In the genomic region with DNA sequence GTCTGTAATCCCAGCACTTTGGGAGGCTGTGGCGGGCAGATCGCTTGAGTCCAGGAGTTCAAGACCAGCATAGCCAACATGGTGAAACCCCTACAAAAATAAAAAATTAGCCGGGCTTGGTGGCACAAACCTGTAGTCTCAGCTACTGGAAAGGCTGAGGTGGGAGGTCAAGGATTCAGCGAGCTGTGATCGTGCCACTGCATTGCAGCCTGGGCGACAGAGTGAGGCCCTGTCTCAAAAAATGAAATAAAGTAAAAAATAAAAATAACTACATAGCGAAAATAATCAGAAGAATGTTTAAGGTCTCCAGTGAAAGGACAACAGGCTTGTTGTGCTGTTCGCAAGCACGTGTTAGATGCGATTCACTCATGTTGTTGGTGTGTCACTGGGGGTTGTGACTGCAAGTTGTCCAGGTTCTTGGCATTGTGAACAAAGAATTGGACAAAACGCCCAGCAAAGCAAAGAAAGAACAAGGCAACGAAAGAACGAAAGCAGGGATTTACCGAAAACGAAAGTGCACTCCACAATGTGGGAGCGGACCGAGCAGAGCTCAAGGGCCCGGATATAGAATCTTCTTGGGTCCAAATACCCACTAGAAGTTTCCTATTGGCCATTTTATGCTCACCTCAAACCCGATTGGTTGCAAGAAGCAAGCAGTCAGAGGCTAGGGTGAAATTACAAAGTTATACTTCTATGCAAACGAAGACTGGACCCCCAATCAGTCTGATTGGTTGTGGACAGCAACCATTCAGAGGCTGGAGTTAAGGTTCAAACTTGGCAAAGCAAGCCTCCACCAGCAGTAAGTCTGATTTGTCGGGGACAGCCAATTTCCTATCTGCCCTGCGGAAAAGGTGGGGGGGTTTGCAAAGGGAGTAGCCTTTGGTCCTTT, we compare ENCODE assay signal across 8 cellular contexts. TPM values are rescaled to one million over a fixed set of nuclear protein-coding genes. Genes with fewer than 3 reads are reported as not detected.
A peak's percentile ranks its signal among the peaks of the same experiment; 100 is the strongest.
DNase-seq lines count a peak whose midpoint lies in the region; ATAC-seq and TF ChIP-seq lines count a peak whose summit lies in the region.

No MANE protein-coding gene starts in this region.

- H3K36me3 ChIP-seq in body of pancreas (replicated peaks in 1 of 2; ENCODE audit: insufficient read depth in 1 of 2, low read depth in 2 of 2) (no peaks in the 10 kb centered on the region), transverse colon (no peaks in the 10 kb centered on the region)

- ATAC-seq in GM21360 (IDR thresholded peaks at IDR 0.05; ENCODE audit: unreplicated experiment): peak; percentile 1
- ATAC-seq in body of pancreas: no peak
- ATAC-seq in GM18861 (IDR thresholded peaks at IDR 0.05; ENCODE audit: unreplicated experiment): no peak
- no peak for ATAC-seq in GM18520 (IDR thresholded peaks at IDR 0.05; ENCODE audit: unreplicated experiment)

- TF ChIP-seq EP300 in transverse colon (IDR thresholded peaks at IDR 0.05; ENCODE audit: low read depth): no peak

- H3K9me3 ChIP-seq in body of pancreas: no peaks in the 10 kb centered on the region
- H3K9me3 ChIP-seq in transverse colon: no peaks in the 10 kb centered on the region

- H3K27me3 ChIP-seq in body of pancreas (no peaks in the 10 kb centered on the region), transverse colon (no peaks in the 10 kb centered on the region)

- TF ChIP-seq CTCF in body of pancreas (IDR thresholded peaks at IDR 0.05): no peak
- no peak for TF ChIP-seq CTCF in lower leg skin (IDR thresholded peaks at IDR 0.05)
- no peak for TF ChIP-seq CTCF in transverse colon (IDR thresholded peaks at IDR 0.05)

- DNase-seq in AG20443 (ENCODE audit: low spot score): peak; percentile 17
- DNase-seq in NCI-H226: peak; percentile 28
- DNase-seq in body of pancreas: no peak
- DNase-seq in lower leg skin (ENCODE audit: low spot score in 2 of 2): no peak
- DNase-seq in transverse colon: no peak

- H3K27ac ChIP-seq in body of pancreas (peak overlapping the region; percentile 81 to 95 (median 92)), transverse colon (peak overlapping the region; percentile 86 to 92 (median 89))

- intact Hi-C loops in body of pancreas (cut with DNase I): no loop called here
- intact Hi-C loops in lower leg skin (cut with DNase I; ENCODE audit: low total_unique reads): no loop called here
- intact Hi-C loops in transverse colon (cut with DNase I; ENCODE audit: low total_unique reads): no loop called here

- WGBS in body of pancreas, 2 donors: 73 to 77% methylated on average over 22 of the region's 22 CpGs
- 81 to 86% methylated on average over 22 of the region's 22 CpGs for WGBS in lower leg skin, 2 donors
- WGBS in transverse colon (ENCODE audit: low coverage in 1 of 2), 2 donors: 85 to 90% methylated on average over 17 to 22 of the region's 22 CpGs

- peaks cover 30% of the 10 kb centered on the region for H3K4me1 ChIP-seq in body of pancreas
- peaks cover 5 to 21% (median 14%) of the 10 kb centered on the region in 4 donors for H3K4me1 ChIP-seq in transverse colon

- in situ Hi-C loops in transverse colon (cut with MboI; ENCODE audit: low pct_ligation_motif_present in 1 of 4, low pct_unique_long_range_greater_than_20kb in 1 of 4, low sequenced_read_pairs in 3 of 4): no loop called here

- H3K4me3 ChIP-seq in body of pancreas (peak overlapping the region in 1 of 2 donors; percentile 73), lower leg skin (ENCODE audit: low read depth, poor library complexity, severe bottlenecking) (peak overlapping the region; percentile 46), transverse colon (peak overlapping the region; percentile 55 to 84 (median 73))

- no peak for TF ChIP-seq POLR2A in body of pancreas (IDR thresholded peaks at IDR 0.05)
- TF ChIP-seq POLR2A in lower leg skin (IDR thresholded peaks at IDR 0.05): no peak
- no peak for TF ChIP-seq POLR2A in transverse colon (IDR thresholded peaks at IDR 0.05)

RNA-seq across cellular contexts. Expression of gene MCCC2, which starts 0.8 kb away (rescaled TPM):
- total RNA-seq in body of pancreas (10 to 100 TPM; 22.8 to 31.0 TPM), lower leg skin (10 to 100 TPM; 26.8 to 40.1 (median 32.3) TPM), transverse colon (10 to 100 TPM; 23.2 to 61.5 (median 43.9) TPM)

Comparison
In these comparisons a context has a peak if more than half of its experiments do, and no peak if none do; other contexts are left out.
1. DNase-seq: peak in AG20443 (single experiment) and NCI-H226 (single experiment); none in body of pancreas (0 of 4), lower leg skin (0 of 2) and transverse colon (single experiment).